28 cellular contexts compared by ENCODE assay signal in the genomic region with DNA sequence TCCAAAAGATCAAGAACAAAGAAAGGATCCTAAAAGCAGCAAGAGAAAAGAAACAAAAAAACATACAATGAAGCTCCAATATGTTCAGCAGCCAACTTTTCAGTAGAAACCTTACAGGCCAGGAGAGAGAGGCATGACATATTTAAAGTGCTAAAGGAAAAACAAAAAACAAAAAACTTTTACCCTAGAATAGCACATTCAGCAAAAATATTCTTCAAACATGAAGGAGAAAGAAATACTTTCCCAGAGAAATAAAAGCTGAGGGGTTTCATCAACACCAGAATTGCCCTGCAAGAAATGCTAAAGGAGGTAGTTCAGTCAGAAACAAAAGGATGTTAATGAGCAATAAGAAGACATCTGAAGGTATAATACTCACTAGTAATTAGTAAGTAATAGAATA.
"Had no signal": no experiment of that assay in that cellular context is flagged by ENCODE, and none has a peak within 500 bp of the region (broad histone marks: within the 10 kb centered on the region; RNA-seq: fewer than 3 reads in every experiment).

No MANE protein-coding gene starts in this region.

- H3K27me3 Mint-ChIP-seq: dendritic cell treated with granulocyte-macrophage colony-stimulating factor and Interleukin-4, amounts not matched to agents 40 ng/mL and 50 ng/mL, for 4 days; effector memory CD8-positive, alpha-beta T cell; naive B cell had no signal

- H3K27ac Mint-ChIP-seq: dendritic cell treated with granulocyte-macrophage colony-stimulating factor and Interleukin-4, amounts not matched to agents 40 ng/mL and 50 ng/mL, for 4 days; effector memory CD8-positive, alpha-beta T cell; endodermal cell; mesothelial cell of epicardium; naive B cell had no signal

- H3K4me3 ChIP-seq: colonic mucosa, esophagus squamous epithelium, gastrocnemius medialis, heart right ventricle, left lung, lower lobe of right lung, mucosa of descending colon had no signal

- H3K4me3 Mint-ChIP-seq: dendritic cell treated with granulocyte-macrophage colony-stimulating factor and Interleukin-4, amounts not matched to agents 40 ng/mL and 50 ng/mL, for 4 days; effector memory CD8-positive, alpha-beta T cell; endodermal cell; mesothelial cell of epicardium; naive B cell had no signal

- H3K36me3 ChIP-seq: colonic mucosa, esophagus squamous epithelium, gastrocnemius medialis, heart right ventricle, left lung, lower lobe of right lung had no signal

- H3K9me3 ChIP-seq: colonic mucosa, esophagus squamous epithelium, gastrocnemius medialis, heart right ventricle, lower lobe of right lung had no signal

- H3K9me3 Mint-ChIP-seq: endodermal cell, mesothelial cell of epicardium had no signal

- H3K4me1 ChIP-seq: colonic mucosa, esophagus squamous epithelium, gastrocnemius medialis, heart right ventricle, left lung, lower lobe of right lung had no signal

- FAIRE-seq: endometrium, islet of Langerhans, keratinocyte had no signal

- H3K36me3 Mint-ChIP-seq: mesothelial cell of epicardium, naive B cell had no signal

- H3K27me3 ChIP-seq: colonic mucosa, esophagus squamous epithelium, gastrocnemius medialis, heart right ventricle, left lung had no signal

- H3K4me1 Mint-ChIP-seq: endodermal cell, mesothelial cell of epicardium, naive B cell had no signal

- DNase-seq: colonic mucosa; cortex of kidney; effector CD8-positive, alpha-beta T cell; effector memory CD8-positive, alpha-beta T cell; endodermal cell; erythroblast; esophagus squamous epithelium; foreskin fibroblast; foreskin melanocyte; gastrocnemius medialis; glutamatergic neuron; head of caudate nucleus; heart right ventricle; hippocampal formation; left cardiac atrium; left lung; left ventricle myocardium superior; lower lobe of right lung; mesenchymal stem cell; mucosa of descending colon; naive B cell had no signal

- ATAC-seq: effector memory CD8-positive, alpha-beta T cell; esophagus mucosa; gastrocnemius medialis; heart right ventricle; left cardiac atrium; left lung; left ventricle myocardium superior; lower lobe of right lung; mucosa of descending colon had no signal

- H3K27ac ChIP-seq: colonic mucosa, epithelial cell of prostate, esophagus squamous epithelium, gastrocnemius medialis, heart right ventricle, left lung, lower lobe of right lung had no signal
